24 cellular contexts compared by ENCODE assay signal in genomic region chr11:79691445-79691844, GRCh38.
A peak's percentile ranks its signal among the peaks of the same experiment; 100 is the strongest.
DNase-seq lines count a peak whose midpoint lies in the region; ATAC-seq, FAIRE-seq and TF ChIP-seq lines count a peak whose summit lies in the region.
"Had no signal": no experiment of that assay in that cellular context is flagged by ENCODE, and none has a peak within 500 bp of the region (broad histone marks: within the 10 kb centered on the region; RNA-seq: fewer than 3 reads in every experiment).

No MANE protein-coding gene starts in this region.

- H3K36me3 ChIP-seq in bronchial epithelial cell (ENCODE audit: control insufficient read depth, insufficient read depth, low read length), result no peaks in the 10 kb centered on the region
- H3K36me3 ChIP-seq: Peyer's patch had no signal

- DNase-seq in NCI-H2171 treated with DMSO at 0.1 percent for 48 hours (lab: John Stamatoyannopoulos, UW) (peak; percentile 32), NCI-H2171 (lab: John Stamatoyannopoulos, UW) (no peak), NCI-H69 (lab: John Stamatoyannopoulos, UW) (peak; percentile 17), bronchial epithelial cell (ENCODE audit: low read depth) (peak; percentile 81), iPS-NIHi11 (ENCODE audit: low spot score) (no peak), SW480 (ENCODE audit: low spot score) (no peak)
- DNase-seq in stimulated activated CD4-positive, alpha-beta T cell treated with anti-CD3 and anti-CD28 coated beads, Interleukin-2, amount 100 ng/mL, for 48 hours, result no peak
- DNase-seq: DMS153, Kasumi-1, MV-4-11, NCI-H1105, NCI-H1436 treated with DMSO at 0.1 percent for 48 hours, NCI-H187 treated with DMSO at 0.1 percent for 48 hours, NCI-H524, Peyer's patch, SHP77 treated with DMSO at 0.1 percent for 48 hours, SW 1271, T-helper 2 cell had no signal

- no peak for TF ChIP-seq CTCF in bronchial epithelial cell (IDR thresholded peaks at IDR 0.05; ENCODE audit: insufficient read depth, low read length, severe bottlenecking)

- peak; percentile 76 for FAIRE-seq in bronchial epithelial cell (lab: Jason Lieb, UNC)
- FAIRE-seq: G401.6, H54, HTR-8/SVneo, K562 had no signal

- no peak for ATAC-seq in HG02763 (IDR thresholded peaks at IDR 0.05; ENCODE audit: unreplicated experiment)
- ATAC-seq: K562 had no signal

- H3K27me3 ChIP-seq in bronchial epithelial cell (ENCODE audit: control insufficient read depth, insufficient read depth, low read length), result no peaks in the 10 kb centered on the region
- H3K27me3 ChIP-seq: Peyer's patch had no signal

- H3K4me3 ChIP-seq in bronchial epithelial cell (ENCODE audit: low read depth, low read length), result no peak overlapping the region
- H3K4me3 ChIP-seq: K562, Peyer's patch, SK-N-MC had no signal

Comparison
In these comparisons a context has a peak if more than half of its experiments do, and no peak if none do; other contexts are left out.
1. DNase-seq: peak in NCI-H2171 treated with DMSO at 0.1 percent for 48 hours (single experiment), NCI-H69 (single experiment) and bronchial epithelial cell (single experiment); none in NCI-H2171 (single experiment), iPS-NIHi11 (single experiment), SW480 (single experiment) and stimulated activated CD4-positive, alpha-beta T cell treated with anti-CD3 and anti-CD28 coated beads, Interleukin-2, amount 100 ng/mL, for 48 hours (0 of 2).